ENCODE assay signal across 12 cellular contexts in the genomic region with DNA sequence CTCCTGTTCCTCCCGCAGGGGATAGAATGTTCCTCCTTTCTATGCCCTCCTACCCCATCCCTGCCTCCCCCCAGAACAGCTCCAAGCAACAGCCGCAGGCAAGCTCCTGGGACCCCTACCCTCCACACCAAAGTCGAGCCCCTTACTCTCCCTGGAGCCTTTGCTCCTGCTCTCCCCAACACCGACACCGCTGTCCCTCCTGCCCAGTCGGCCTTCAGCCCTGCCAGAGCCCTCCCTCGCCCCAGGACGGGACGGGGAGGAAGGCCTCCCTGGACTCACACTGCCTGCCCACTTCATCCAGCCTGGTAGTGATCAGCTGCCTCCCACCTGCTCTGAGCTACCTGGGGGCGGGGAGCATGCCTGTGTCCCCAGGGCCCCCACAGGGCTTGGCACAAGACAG. TPM values are rescaled to one million over a fixed set of nuclear protein-coding genes. Genes with fewer than 3 reads are reported as not detected.
DNase-seq lines count a peak whose midpoint lies in the region; ATAC-seq, FAIRE-seq and TF ChIP-seq lines count a peak whose summit lies in the region.
"Not testable (repeated sequence)": the region's sequence is repeated elsewhere in the genome, so short reads cannot be mapped to it uniquely, and the experiment has no call there.
"Had no signal": no experiment of that assay in that cellular context is flagged by ENCODE, and none has a peak within 500 bp of the region (broad histone marks: within the 10 kb centered on the region; RNA-seq: fewer than 3 reads in every experiment).

No MANE protein-coding gene starts in this region.

- H3K4me3 ChIP-seq in left lung (peak overlapping the region in 1 of 2 donors; percentile 23), stomach smooth muscle (ENCODE audit: low read length in 2 of 2) (peak overlapping the region in 1 of 2 donors; percentile 47)
- H3K4me3 ChIP-seq in pancreas: not testable (repeated sequence)

- FAIRE-seq in pancreas (lab: Jason Lieb, UNC): not testable (repeated sequence)

- not testable (repeated sequence) for H3K4me1 ChIP-seq in left lung; pancreas; stomach smooth muscle (ENCODE audit: control insufficient read depth, insufficient read depth, low read length)

- not testable (repeated sequence) for ATAC-seq in left lung, pancreas

- H3K27me3 ChIP-seq in left lung; pancreas; stomach smooth muscle (ENCODE audit: control insufficient read depth in 1 of 2, insufficient read depth in 2 of 2, low read length in 2 of 2): not testable (repeated sequence)

- DNase-seq in Ammon's horn (ENCODE audit: low spot score): peak; percentile 23
- peak; percentile 3 for DNase-seq in H4 (ENCODE audit: low spot score)
- DNase-seq in activated CD4-positive, alpha-beta T cell treated with anti-CD3 and anti-CD28 coated beads for 1 hour: peak; percentile 7
- DNase-seq in head of caudate nucleus: peak in 25 of 42 donors; percentile 4 to 49 (median 25)
- peak; percentile 36 to 86 for DNase-seq in left lung
- peak in 5 of 6 donors; percentile 11 to 61 (median 46) for DNase-seq in pancreas

- not testable (repeated sequence) for H3K9ac ChIP-seq in stomach smooth muscle (ENCODE audit: low read length in 2 of 2)

- H3K27ac ChIP-seq in cingulate gyrus (ENCODE audit: low read depth, low read length) (peak overlapping the region; percentile 39), left lung (peak overlapping the region; percentile 44 to 75), stomach smooth muscle (ENCODE audit: low read length) (peak overlapping the region; percentile 53)
- not testable (repeated sequence) for H3K27ac ChIP-seq in pancreas

- not testable (repeated sequence) for H3K36me3 ChIP-seq in left lung; pancreas; stomach smooth muscle (ENCODE audit: control insufficient read depth in 2 of 2, insufficient read depth in 2 of 2, low read length in 2 of 2)

- intact Hi-C loops in head of caudate nucleus (cut with DNase I); left lung (cut with DNase I); pancreas (cut with DNase I): not testable (repeated sequence)

- TF ChIP-seq CTCF in left lung (IDR thresholded peaks at IDR 0.05); pancreas (IDR thresholded peaks at IDR 0.05): not testable (repeated sequence)

- WGBS in pancreas, 2 donors: 29% methylated on average over 7 of the region's 10 CpGs

- H3K9me3 ChIP-seq in left lung; pancreas; stomach smooth muscle (ENCODE audit: control insufficient read depth in 2 of 2, low read length in 2 of 2): not testable (repeated sequence)

RNA-seq across cellular contexts. Expression of a gene that starts 4.6 kb away (rescaled TPM):
- 3.4 and 10.3 TPM in 2 replicates for total RNA-seq in H4 (2014; rRNA removed; shearing (Covaris generic))
- total RNA-seq in left lung (10 to 100 TPM; 22.9 to 43.2 TPM), pancreas (10 to 100 TPM in 5 of 6 donors, 1 to 10 TPM in 1; 8.7 to 33.8 (median 18.1) TPM)
- polyA plus RNA-seq in pancreas: 100 to 1,000 TPM in 1 of 2 donors, 10 to 100 TPM in 1; 60.8 to 128 TPM

RNA-seq across cellular contexts. Expression of a gene that starts 30.7 kb away (rescaled TPM):
- 0.27 and 7.2 TPM in 2 replicates for total RNA-seq in H4 (2014; rRNA removed; shearing (Covaris generic))
- total RNA-seq in left lung: 10 to 100 TPM; 15.7 to 18.2 TPM
- total RNA-seq in pancreas: 10 to 100 TPM in 2 of 6 donors, 1 to 10 TPM in 4; 2.9 to 11.8 (median 5.5) TPM
- 100 to 1,000 TPM in 1 of 2 donors, 10 to 100 TPM in 1; 72.2 to 168 TPM for polyA plus RNA-seq in pancreas

RNA-seq across cellular contexts. Expression of a gene that starts 38.2 kb away (rescaled TPM):
- not detected in 2 replicates for total RNA-seq in H4 (2014; rRNA removed; shearing (Covaris generic))
- total RNA-seq in left lung (not detected), pancreas (not detected)
- polyA plus RNA-seq in pancreas: not detected
- total RNA-seq: activated T-helper 1 cell treated with anti-CD3 and anti-CD28 coated beads, Interleukin-12 subunit alpha, Interleukin-12 subunit beta, Interleukin-2, Interleukin-4 antibody, amounts not matched to agents 30 ng/mL and 10 ng/mL and 1 ng/mL, durations not matched to agents 14 hours and 24 hours and 36 hours; LHCN-M2; lower leg skin; occipital lobe had no signal

RNA-seq across cellular contexts. Expression of a gene that starts 39.5 kb away (rescaled TPM):
- total RNA-seq in H4 (2014; rRNA removed; shearing (Covaris generic)): 4.9 and 11.9 TPM in 2 replicates
- 10 to 100 TPM; 21.6 to 43.4 TPM for total RNA-seq in left lung
- total RNA-seq in pancreas: 10 to 100 TPM in 5 of 6 donors, 1 to 10 TPM in 1; 8.3 to 18.8 (median 11.9) TPM
- polyA plus RNA-seq in pancreas: 100 to 1,000 TPM in 1 of 2 donors, 10 to 100 TPM in 1; 49.5 to 116 TPM

RNA-seq across cellular contexts. Expression of a gene that starts 59.5 kb away (rescaled TPM):
- total RNA-seq in H4 (2014; rRNA removed; shearing (Covaris generic)): 0.15 TPM in 1 of 2 replicates, not detected in the other
- total RNA-seq in left lung: 10 to 100 TPM in 1 of 2 donors, 1 to 10 TPM in 1; 9.5 to 15.0 TPM
- total RNA-seq in pancreas: 1 to 10 TPM; 1.4 to 9.7 (median 3.7) TPM
- polyA plus RNA-seq in pancreas: 1 to 10 TPM; 5.1 to 6.1 TPM

Comparison
In these comparisons a context has a peak if more than half of its experiments do, and no peak if none do; other contexts are left out.
1. DNase-seq: peak in every context shown above with its lines; median percentile 61 in left lung; 46 in pancreas; 25 in head of caudate nucleus; 23 in Ammon's horn; 7 in activated CD4-positive, alpha-beta T cell treated with anti-CD3 and anti-CD28 coated beads for 1 hour; 3 in H4.